1 cellular context compared by ENCODE assay signal in genomic region chr3:196140224-196140623, GRCh38.
TF ChIP-seq lines count a peak whose summit lies in the region.

No MANE protein-coding gene starts in this region.

TF ChIP-seq in K562, 482 proteins besides CTCF, POLR2A, EP300 and RAD21 (continued from another document and continues in another):
- TF ChIP-seq ETS1 (conservative IDR thresholded peaks at IDR 0.05; ENCODE audit: control insufficient read depth, low read depth, low read length) = peak; percentile 66; the same call in 1 of the 2 replicates
- TF ChIP-seq TCF7 (IDR thresholded peaks at IDR 0.05; ENCODE audit: borderline replicate concordance) = no peak
- TF ChIP-seq ZBTB33 (CRISPR knock-in tag; IDR thresholded peaks at IDR 0.05) = no peak
- no peak for TF ChIP-seq SAP30 (IDR thresholded peaks at IDR 0.05; ENCODE audit: borderline replicate concordance, insufficient read depth, low read depth, low read length, poor library complexity, severe bottlenecking)
- TF ChIP-seq SMARCA4 (IDR thresholded peaks at IDR 0.05) = peak; percentile 69
- peak; percentile 92 for TF ChIP-seq NFRKB (IDR thresholded peaks at IDR 0.05; ENCODE audit: low read depth)
- TF ChIP-seq KDM1A (IDR thresholded peaks at IDR 0.05) = peak in 1 of 2 experiments; percentile 23; a peak in 1 of 4 replicates
- no peak for TF ChIP-seq GTF2B (IDR thresholded peaks at IDR 0.05; ENCODE audit: extremely low read depth, insufficient read length)
- TF ChIP-seq POLR3A (IDR thresholded peaks at IDR 0.05; ENCODE audit: borderline replicate concordance, extremely low read depth, insufficient read depth, insufficient read length) = no peak
- TF ChIP-seq ZNF717 (CRISPR knock-in tag; IDR thresholded peaks at IDR 0.05) = no peak
- peak; percentile 39; the same call in 1 of the 2 replicates for TF ChIP-seq TAL1 (IDR thresholded peaks at IDR 0.05)
- TF ChIP-seq DPF2 (IDR thresholded peaks at IDR 0.05) = peak; percentile 58
- peak in 1 of 2 experiments; percentile 62; a peak in 1 of 4 replicates for TF ChIP-seq ZMIZ1 (IDR thresholded peaks at IDR 0.05; ENCODE audit: low read depth in 2 of 2, low read length in 2 of 2)
- peak; percentile 15; the same call in 1 of the 2 replicates for TF ChIP-seq EHMT2 (IDR thresholded peaks at IDR 0.05)
- no peak for TF ChIP-seq USF1 (CRISPR knock-in tag; IDR thresholded peaks at IDR 0.05)
- no peak for TF ChIP-seq E2F5 (CRISPR knock-in tag; IDR thresholded peaks at IDR 0.05)
- TF ChIP-seq USF2 (CRISPR knock-in tag; IDR thresholded peaks at IDR 0.05) = no peak
- peak; percentile 97 for TF ChIP-seq EGR1 (conservative IDR thresholded peaks at IDR 0.05)
- 0 out of 2 replicates have a peak, but pooled peaks have one; percentile 15 for TF ChIP-seq KLF13 (tag; IDR thresholded peaks at IDR 0.05; ENCODE audit: borderline replicate concordance, low read depth)
- TF ChIP-seq ZNF143 (CRISPR knock-in tag; IDR thresholded peaks at IDR 0.05) = no peak
- TF ChIP-seq UBTF (IDR thresholded peaks at IDR 0.05; ENCODE audit: borderline replicate concordance in 1 of 2, low read depth in 2 of 2, low read length in 2 of 2) = no peak
- TF ChIP-seq ZBTB7A (IDR thresholded peaks at IDR 0.05; ENCODE audit: borderline replicate concordance, control insufficient read depth, low read depth, low read length) = peak; percentile 89; the same call in 1 of the 2 replicates
- TF ChIP-seq GATAD2A (IDR thresholded peaks at IDR 0.05) = 0 out of 2 replicates have a peak, but pooled peaks have one; percentile 39
- TF ChIP-seq GABPA (tag; conservative IDR thresholded peaks at IDR 0.05; ENCODE audit: low read depth) = peak; percentile 61
- no peak for TF ChIP-seq ZC3H8 (IDR thresholded peaks at IDR 0.05)
- 0 out of 2 replicates have a peak, but pooled peaks have one; percentile 12 for TF ChIP-seq TOE1 (IDR thresholded peaks at IDR 0.05; ENCODE audit: borderline replicate concordance)
- no peak for TF ChIP-seq TOE1 (CRISPR knock-in tag; IDR thresholded peaks at IDR 0.05; ENCODE audit: borderline replicate concordance, low read depth)
- no peak for TF ChIP-seq MLX (CRISPR knock-in tag; conservative IDR thresholded peaks at IDR 0.05)
- no peak for TF ChIP-seq HMBOX1 (IDR thresholded peaks at IDR 0.05)
- TF ChIP-seq TAF9B (IDR thresholded peaks at IDR 0.05; ENCODE audit: partially characterized antibody) = peak; percentile 35
- peak; percentile 93 for TF ChIP-seq ZNF592 (IDR thresholded peaks at IDR 0.05)
- no peak for TF ChIP-seq ETS2 (tag; IDR thresholded peaks at IDR 0.05; ENCODE audit: borderline replicate concordance, poor library complexity, severe bottlenecking)
- TF ChIP-seq RCOR1 (IDR thresholded peaks at IDR 0.05; ENCODE audit: borderline replicate concordance in 1 of 2, low read depth in 2 of 2, low read length in 2 of 2) = peak in 1 of 2 experiments; percentile 54; a peak in 1 of 4 replicates
- 0 out of 2 replicates have a peak, but pooled peaks have one; percentile 20 for TF ChIP-seq CREB3 (tag; conservative IDR thresholded peaks at IDR 0.05; ENCODE audit: low read depth)
- peak; percentile 36; the same call in 1 of the 2 replicates for TF ChIP-seq NCOA1 (IDR thresholded peaks at IDR 0.05; ENCODE audit: low read depth)
